Comparison of ENCODE assay signal across 8 cellular contexts in genomic region chr9:33817327-33818166, GRCh38. TPM values are rescaled to one million over a fixed set of nuclear protein-coding genes. Genes with fewer than 3 reads are reported as not detected.
DNase-seq lines count a peak whose midpoint lies in the region; ATAC-seq and TF ChIP-seq lines count a peak whose summit lies in the region.

No MANE protein-coding gene starts in this region.

- ATAC-seq in GM18867 (IDR thresholded peaks at IDR 0.05; ENCODE audit: unreplicated experiment) = peak; percentile 23
- peak; percentile 19 for ATAC-seq in HG03139 (IDR thresholded peaks at IDR 0.05; ENCODE audit: unreplicated experiment)

- H3K27ac Mint-ChIP-seq in activated T-helper 2 cell treated with anti-CD3 and anti-CD28 coated beads, Interferon-gamma antibody, Interleukin-2, Interleukin-4, amounts not matched to agents 10 μg/mL and 5 μg/mL and 100 μg/mL, durations not matched to agents 14 hours and 24 hours and 36 hours = peak overlapping the region; percentile 79
- H3K27ac Mint-ChIP-seq in nephron = peak overlapping the region; percentile 96 to 99 (median 99)

- TF ChIP-seq CTCF in fibroblast of mammary gland (conservative IDR thresholded peaks at IDR 0.05; ENCODE audit: control insufficient read depth, insufficient read depth, low read depth, low read length) (peak; percentile 29), nephron (IDR thresholded peaks at IDR 0.05; ENCODE audit: unreplicated experiment in 3 of 3) (peak; percentile 22 to 43 (median 25))

- DNase-seq in Ammon's horn (ENCODE audit: low spot score) (peak; percentile 27), OCI-M1 (lab: John Stamatoyannopoulos, UW) (peak; percentile 74), fibroblast of mammary gland (ENCODE audit: low read depth) (peak; percentile 70), superior temporal gyrus (ENCODE audit: extremely low spot score) (peak; percentile 40)
- DNase-seq in activated T-helper 2 cell treated with anti-CD3 and anti-CD28 coated beads, Interferon-gamma antibody, Interleukin-2, Interleukin-4, amounts not matched to agents 10 μg/mL and 5 μg/mL and 100 μg/mL, durations not matched to agents 14 hours and 24 hours and 36 hours (ENCODE audit: low spot score) = peak; percentile 55

- peak overlapping the region; percentile 82 for H3K4me3 Mint-ChIP-seq in activated T-helper 2 cell treated with anti-CD3 and anti-CD28 coated beads, Interferon-gamma antibody, Interleukin-2, Interleukin-4, amounts not matched to agents 10 μg/mL and 5 μg/mL and 100 μg/mL, durations not matched to agents 14 hours and 24 hours and 36 hours (ENCODE audit: low read depth)
- H3K4me3 Mint-ChIP-seq in nephron = peak overlapping the region; percentile 92 to 99 (median 98)

- H3K4me1 Mint-ChIP-seq in activated T-helper 2 cell treated with anti-CD3 and anti-CD28 coated beads, Interferon-gamma antibody, Interleukin-2, Interleukin-4, amounts not matched to agents 10 μg/mL and 5 μg/mL and 100 μg/mL, durations not matched to agents 14 hours and 24 hours and 36 hours (ENCODE audit: low read depth) = peaks cover 38% of the 10 kb centered on the region
- H3K4me1 Mint-ChIP-seq in nephron = peaks cover 38% of the 10 kb centered on the region

- H3K27me3 Mint-ChIP-seq in activated T-helper 2 cell treated with anti-CD3 and anti-CD28 coated beads, Interferon-gamma antibody, Interleukin-2, Interleukin-4, amounts not matched to agents 10 μg/mL and 5 μg/mL and 100 μg/mL, durations not matched to agents 14 hours and 24 hours and 36 hours (ENCODE audit: low read depth) = no peaks in the 10 kb centered on the region
- H3K27me3 Mint-ChIP-seq in nephron (ENCODE audit: low read depth) = no peaks in the 10 kb centered on the region

- H3K36me3 Mint-ChIP-seq in activated T-helper 2 cell treated with anti-CD3 and anti-CD28 coated beads, Interferon-gamma antibody, Interleukin-2, Interleukin-4, amounts not matched to agents 10 μg/mL and 5 μg/mL and 100 μg/mL, durations not matched to agents 14 hours and 24 hours and 36 hours (ENCODE audit: low read depth) = peaks cover 18% of the 10 kb centered on the region
- H3K36me3 Mint-ChIP-seq in nephron (ENCODE audit: low read depth) = peaks cover 3% of the 10 kb centered on the region

- intact Hi-C loops in activated T-helper 2 cell treated with anti-CD3 and anti-CD28 coated beads, Interferon-gamma antibody, Interleukin-2, Interleukin-4, amounts not matched to agents 10 μg/mL and 5 μg/mL and 100 μg/mL, durations not matched to agents 14 hours and 24 hours and 36 hours (cut with micrococcal nuclease) = no loop called here

- H3K9me3 Mint-ChIP-seq in activated T-helper 2 cell treated with anti-CD3 and anti-CD28 coated beads, Interferon-gamma antibody, Interleukin-2, Interleukin-4, amounts not matched to agents 10 μg/mL and 5 μg/mL and 100 μg/mL, durations not matched to agents 14 hours and 24 hours and 36 hours = no peaks in the 10 kb centered on the region
- H3K9me3 Mint-ChIP-seq in nephron = no peaks in the 10 kb centered on the region

- peak overlapping the region; percentile 55 for H3K4me3 ChIP-seq in fibroblast of mammary gland (ENCODE audit: control insufficient read depth, low read depth, low read length)

RNA-seq across cellular contexts. Expression of gene UBE2R2, which starts 0.6 kb away (rescaled TPM):
- total RNA-seq in activated T-helper 2 cell treated with anti-CD3 and anti-CD28 coated beads, Interferon-gamma antibody, Interleukin-2, Interleukin-4, amounts not matched to agents 10 μg/mL and 5 μg/mL and 100 μg/mL, durations not matched to agents 14 hours and 24 hours and 36 hours = 43.1 and 44.1 TPM in 2 replicates

RNA-seq across cellular contexts. Expression of gene PRSS3, which starts 22.2 kb away (rescaled TPM):
- not detected in 2 replicates for total RNA-seq in activated T-helper 2 cell treated with anti-CD3 and anti-CD28 coated beads, Interferon-gamma antibody, Interleukin-2, Interleukin-4, amounts not matched to agents 10 μg/mL and 5 μg/mL and 100 μg/mL, durations not matched to agents 14 hours and 24 hours and 36 hours

Comparison
In these comparisons a context has a peak if more than half of its experiments do, and no peak if none do; other contexts are left out.
1. Peak in every context shown above with its lines: DNase-seq, ATAC-seq and H3K4me3 ChIP-seq.